8 cellular contexts compared by ENCODE assay signal in the genomic region with DNA sequence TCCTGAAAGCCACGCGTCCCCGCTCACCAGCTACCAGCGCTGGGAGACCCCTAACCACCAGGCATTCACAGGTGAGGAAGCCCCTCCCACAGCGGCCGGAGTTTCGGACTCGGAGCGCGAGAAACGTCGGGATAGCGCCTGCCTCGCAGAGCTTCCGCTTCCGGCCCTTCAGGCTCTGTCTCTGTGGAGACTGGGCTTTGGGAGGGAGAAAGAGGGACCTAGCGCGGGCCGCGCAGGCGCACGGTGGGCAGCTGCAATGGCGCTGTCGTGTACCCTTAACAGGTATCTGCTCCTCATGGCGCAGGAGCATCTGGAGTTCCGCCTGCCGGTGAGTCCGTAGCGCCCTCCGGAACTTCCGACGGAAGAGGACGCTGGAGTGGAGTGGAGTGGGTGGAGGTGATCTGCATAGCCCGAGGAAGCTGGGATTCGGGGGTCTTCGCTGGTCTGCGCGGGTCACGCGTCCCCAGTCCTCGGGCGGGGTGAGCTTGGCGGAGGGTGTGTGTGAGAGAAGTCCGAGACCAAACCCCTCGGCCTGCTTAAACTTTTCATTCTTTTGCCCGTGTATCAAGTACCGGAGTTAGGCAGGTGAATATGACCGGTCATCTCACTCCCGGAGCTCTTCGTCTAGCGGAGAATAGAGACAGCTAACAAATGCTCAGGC. TPM values are rescaled to one million over a fixed set of nuclear protein-coding genes. Genes with fewer than 3 reads are reported as not detected.
DNase-seq lines count a peak whose midpoint lies in the region; TF ChIP-seq lines count a peak whose summit lies in the region.

TSS of gene TRMT11 (plus strand) at position 246 of the 661 bp plus-strand sequence. CDS start at position 257, 11 bp downstream.

- H3K4me3 ChIP-seq in MM.1S (ENCODE audit: low read length), result peak within 1 kb of the TSS; percentile 97
- peak within 1 kb of the TSS; percentile 63 for H3K4me3 ChIP-seq in SJSA1

- peak within 1 kb of the TSS; percentile 86 for H3K9ac ChIP-seq in MM.1S (ENCODE audit: low read length)

- H3K27ac ChIP-seq in MM.1S (ENCODE audit: low read length), result peak within 1 kb of the TSS; percentile 42; the same call in 1 of the 2 replicates
- peak within 1 kb of the TSS; percentile 20 for H3K27ac ChIP-seq in SJSA1
- peak within 1 kb of the TSS; percentile 64 for H3K27ac ChIP-seq in temporal lobe (ENCODE audit: low read depth, low read length)

- H3K36me3 ChIP-seq in MM.1S (replicated peaks; ENCODE audit: insufficient read depth, low read length) (no peaks in the 10 kb centered on the region), SJSA1 (0 out of 2 replicates have a peak, but pooled peaks cover 3% of the 10 kb centered on the region)

- peaks cover 7% of the 10 kb centered on the region; the same call in 1 of the 2 replicates for H3F3A ChIP-seq in MM.1S (ENCODE audit: insufficient read depth, low read length)

- H3K4me1 ChIP-seq in MM.1S (ENCODE audit: low read length) (0 out of 2 replicates have a peak, but pooled peaks cover 3% of the 10 kb centered on the region), SJSA1 (replicated peaks) (peaks cover 33% of the 10 kb centered on the region)

- no peaks in the 10 kb centered on the region for H3K9me3 ChIP-seq in MM.1S (replicated peaks; ENCODE audit: insufficient read depth, low read length)
- H3K9me3 ChIP-seq in SJSA1 (replicated peaks), result no peaks in the 10 kb centered on the region

- H3K4me2 ChIP-seq in MM.1S (ENCODE audit: low read depth, low read length), result peak within 1 kb of the TSS; percentile 76

- TF ChIP-seq CTCF in MM.1S (IDR thresholded peaks at IDR 0.05; ENCODE audit: low read length), result no peak

- H2AFZ ChIP-seq in MM.1S (ENCODE audit: low read length), result peak within 1 kb of the TSS; percentile 97

- peaks cover 54% of the 10 kb centered on the region for H3K79me2 ChIP-seq in MM.1S (ENCODE audit: low read length)

- H4K20me1 ChIP-seq in MM.1S (ENCODE audit: insufficient read depth, low read length), result no peaks in the 10 kb centered on the region

- DNase-seq in GF-D8 (lab: John Stamatoyannopoulos, UW) (peak; percentile 73), HCEC 1CT (peak; percentile 85), MM.1S (peak; percentile 85), SJSA1 (ENCODE audit: low read depth in 1 of 2, low spot score in 2 of 2) (peak; percentile 74 to 87), glomerular endothelial cell (ENCODE audit: extremely low read depth, low read depth, low spot score) (no peak), occipital lobe (lab: John Stamatoyannopoulos, UW) (peak; percentile 91)
- DNase-seq in activated naive CD4-positive, alpha-beta T cell treated with Interleukin-2 at 50 U/mL for 16 hours, result peak; percentile 85

- H3K27me3 ChIP-seq in MM.1S (replicated peaks; ENCODE audit: insufficient read depth, low read length) (no peaks in the 10 kb centered on the region), SJSA1 (replicated peaks) (no peaks in the 10 kb centered on the region)

- H3K9me2 ChIP-seq in MM.1S (replicated peaks; ENCODE audit: insufficient read depth, low read length), result no peaks in the 10 kb centered on the region

RNA-seq across cellular contexts. Expression of gene TRMT11, which starts in this region (rescaled TPM):
- total RNA-seq in SJSA1 (2014; rRNA removed; shearing (Covaris generic)), result 24.1 and 28.3 TPM in 2 replicates
- total RNA-seq in glomerular endothelial cell (7.7 and 10.3 TPM in 2 replicates), occipital lobe (39.5 TPM), temporal lobe (27.3 TPM)
